Comparison of ENCODE assay signal across 9 cellular contexts in genomic region chr7:32496052-32496813, GRCh38. TPM values are rescaled to one million over a fixed set of nuclear protein-coding genes. Genes with fewer than 3 reads are reported as not detected.
DNase-seq lines count a peak whose midpoint lies in the region; ATAC-seq, FAIRE-seq and TF ChIP-seq lines count a peak whose summit lies in the region.
"Had no signal": no experiment of that assay in that cellular context is flagged by ENCODE, and none has a peak within 500 bp of the region (broad histone marks: within the 10 kb centered on the region; RNA-seq: fewer than 3 reads in every experiment).

No MANE protein-coding gene starts in this region.

- H3K4me1 ChIP-seq in right atrium auricular region, result peaks cover 0 to 31% of the 10 kb centered on the region in 2 donors
- H3K4me1 ChIP-seq in parathyroid adenoma, result peaks cover 4% of the 10 kb centered on the region

- H3K36me3 ChIP-seq in right atrium auricular region (no peaks in the 10 kb centered on the region), parathyroid adenoma (ENCODE audit: control insufficient read depth, insufficient read depth, low read length) (no peaks in the 10 kb centered on the region)

- H3K27me3 ChIP-seq in right atrium auricular region, result no peaks in the 10 kb centered on the region
- no peaks in the 10 kb centered on the region for H3K27me3 ChIP-seq in parathyroid adenoma (ENCODE audit: control insufficient read depth, insufficient read depth, low read length)

- H3K9ac ChIP-seq in parathyroid adenoma, result peak overlapping the region; percentile 74

- H2AFZ ChIP-seq in parathyroid adenoma, result peak overlapping the region; percentile 81

- no peak for FAIRE-seq in RCC 7860 (lab: Jason Lieb, UNC)
- FAIRE-seq: islet of Langerhans had no signal

- H3K4me3 ChIP-seq in right atrium auricular region (peak overlapping the region; percentile 81 to 95), parathyroid adenoma (ENCODE audit: low read depth, low read length) (peak overlapping the region; percentile 95)

- ATAC-seq in GM18519 (IDR thresholded peaks at IDR 0.05; ENCODE audit: low FRiP score, unreplicated experiment), result no peak
- ATAC-seq in HG02763 (IDR thresholded peaks at IDR 0.05; ENCODE audit: unreplicated experiment), result no peak
- ATAC-seq in HG02798 (IDR thresholded peaks at IDR 0.05; ENCODE audit: poor library complexity, unreplicated experiment), result no peak

- TF ChIP-seq CTCF in right atrium auricular region (IDR thresholded peaks at IDR 0.05), result no peak
- no peak for TF ChIP-seq CTCF in parathyroid adenoma (IDR thresholded peaks at IDR 0.05)

- H3K4me2 ChIP-seq in parathyroid adenoma (ENCODE audit: low read length), result peak overlapping the region; percentile 84

- H3K9me3 ChIP-seq in right atrium auricular region (no peaks in the 10 kb centered on the region), parathyroid adenoma (ENCODE audit: control insufficient read depth, low read length) (no peaks in the 10 kb centered on the region)

- TF ChIP-seq POLR2A in erythroblast (IDR thresholded peaks at IDR 0.05; ENCODE audit: low read length), result no peak

- peak overlapping the region; percentile 92 to 97 for H3K27ac ChIP-seq in right atrium auricular region
- H3K27ac ChIP-seq in parathyroid adenoma, result peak overlapping the region; percentile 90

- intact Hi-C loops in cardiac septum (cut with DNase I), result loop anchor here (10.0 kb wide), 1 partner anchor 609 kb away; the partner anchor contains the start of gene RP9

- no peak for DNase-seq in right atrium auricular region (ENCODE audit: low spot score)
- DNase-seq in cardiac septum (ENCODE audit: low spot score), result no peak
- DNase-seq in RCC 7860 (ENCODE audit: low spot score), result peak; percentile 10
- peak; percentile 58 to 68 for DNase-seq in erythroblast (lab: John Stamatoyannopoulos, UW)

- H3K79me2 ChIP-seq in parathyroid adenoma, result peaks cover 26% of the 10 kb centered on the region

RNA-seq across cellular contexts. Expression of gene AVL9, which starts 0.9 kb away (rescaled TPM):
- 10 to 100 TPM; 10.1 to 14.3 TPM for total RNA-seq in right atrium auricular region
- 12.5 TPM for total RNA-seq in cardiac septum

RNA-seq across cellular contexts. Expression of gene LSM5, which starts 6.1 kb away (rescaled TPM):
- total RNA-seq in right atrium auricular region, result 10 to 100 TPM; 12.9 to 26.8 TPM
- total RNA-seq in cardiac septum, result 31.1 TPM

Comparison
In these comparisons a context has a peak if more than half of its experiments do, and no peak if none do; other contexts are left out.
1. DNase-seq: peak in RCC 7860 (single experiment) and erythroblast (2 of 2); none in right atrium auricular region (single experiment) and cardiac septum (single experiment).